9 cellular contexts compared by ENCODE assay signal in the genomic region with DNA sequence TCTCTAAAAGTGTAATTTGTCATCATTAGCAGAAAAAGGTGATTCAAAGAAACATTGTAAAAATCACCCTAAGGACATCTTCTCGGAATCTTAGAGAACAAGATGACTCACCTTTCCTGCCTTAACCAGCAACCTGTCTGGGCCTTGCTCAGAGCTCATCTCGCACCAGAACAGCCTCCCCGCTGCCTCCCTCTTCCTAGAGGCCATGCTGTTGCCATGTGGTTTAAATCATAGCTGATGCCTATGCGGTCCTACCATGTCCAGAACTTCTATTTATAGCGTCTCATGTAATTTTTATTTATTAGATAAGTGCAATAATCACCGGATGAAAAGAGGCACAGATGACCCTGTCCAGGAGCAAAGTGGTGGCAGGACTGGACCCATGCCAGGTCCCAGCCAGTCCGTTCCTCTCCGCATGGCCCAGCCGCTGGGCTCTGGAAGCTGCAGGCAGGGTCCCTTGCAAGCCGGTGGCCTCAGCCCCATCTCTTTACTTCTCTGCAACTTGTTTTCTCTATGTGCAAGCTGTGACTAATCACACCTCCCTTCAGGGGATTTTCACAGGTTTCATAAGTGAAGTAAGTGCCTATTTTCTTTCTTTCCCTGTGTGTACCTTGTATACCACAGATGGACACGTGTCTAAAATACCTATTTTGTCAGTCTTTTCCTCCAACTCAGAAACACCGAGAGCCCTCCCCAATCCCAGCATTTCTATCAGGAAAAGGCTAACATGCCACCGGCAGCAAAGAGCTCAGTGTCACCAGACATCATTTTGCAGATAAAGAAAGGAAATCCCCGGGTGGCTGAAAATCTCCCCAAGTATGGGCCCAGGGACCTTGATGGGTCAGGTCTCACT. TPM values are rescaled to one million over a fixed set of nuclear protein-coding genes. Genes with fewer than 3 reads are reported as not detected.
DNase-seq lines count a peak whose midpoint lies in the region; ATAC-seq and TF ChIP-seq lines count a peak whose summit lies in the region.
"Had no signal": no experiment of that assay in that cellular context is flagged by ENCODE, and none has a peak within 500 bp of the region (broad histone marks: within the 10 kb centered on the region; RNA-seq: fewer than 3 reads in every experiment).

No MANE protein-coding gene starts in this region.

- no peaks in the 10 kb centered on the region for H3K27me3 ChIP-seq in esophagus muscularis mucosa

- peak; percentile 83 for DNase-seq in activated CD8-positive, alpha-beta memory T cell treated with anti-CD3 and anti-CD28 coated beads for 24 hours
- DNase-seq in left lobe of liver (ENCODE audit: low spot score), result peak; percentile 46
- no peak for DNase-seq in Kasumi-1 (lab: John Stamatoyannopoulos, UW)
- no peak for DNase-seq in NCI-H524 treated with DMSO at 0.1 percent for 48 hours (lab: John Stamatoyannopoulos, UW)
- no peak for DNase-seq in esophagus muscularis mucosa (ENCODE audit: extremely low spot score)
- DNase-seq in endothelial cell (ENCODE audit: low spot score), result no peak
- DNase-seq: left cardiac atrium had no signal

- no peaks in the 10 kb centered on the region for H3K36me3 Mint-ChIP-seq in endothelial cell (ENCODE audit: low read depth, unreplicated experiment)

- no peaks in the 10 kb centered on the region for H3K36me3 ChIP-seq in esophagus muscularis mucosa

- no peak overlapping the region for H3K27ac Mint-ChIP-seq in endothelial cell (ENCODE audit: unreplicated experiment)

- H3K9me3 ChIP-seq in esophagus muscularis mucosa, result no peaks in the 10 kb centered on the region

- intact Hi-C loops in esophagus muscularis mucosa (cut with DNase I), result no loop called here

- no peak for TF ChIP-seq EP300 in esophagus muscularis mucosa (IDR thresholded peaks at IDR 0.05)

- H3K4me3 Mint-ChIP-seq in endothelial cell (ENCODE audit: unreplicated experiment), result no peak overlapping the region

- no peak overlapping the region for H3K4me3 ChIP-seq in esophagus muscularis mucosa

- no peak for TF ChIP-seq CTCF in esophagus muscularis mucosa (IDR thresholded peaks at IDR 0.05)
- TF ChIP-seq CTCF in endothelial cell (IDR thresholded peaks at IDR 0.05; ENCODE audit: unreplicated experiment), result no peak

- peaks cover 5 to 19% (median 13%) of the 10 kb centered on the region in 4 donors for H3K4me1 ChIP-seq in esophagus muscularis mucosa

- H3K27ac ChIP-seq in esophagus muscularis mucosa (replicated peaks in 1 of 4), result no peak overlapping the region

- H3K27me3 Mint-ChIP-seq in endothelial cell (ENCODE audit: unreplicated experiment), result peaks cover 1% of the 10 kb centered on the region

- no peaks in the 10 kb centered on the region for H3K9me3 Mint-ChIP-seq in endothelial cell (ENCODE audit: unreplicated experiment)

- 81% methylated on average over 14 of the region's 14 CpGs for WGBS in esophagus muscularis mucosa

- H3K4me1 Mint-ChIP-seq in endothelial cell (ENCODE audit: unreplicated experiment), result peaks cover 5% of the 10 kb centered on the region

- TF ChIP-seq POLR2A in esophagus muscularis mucosa (IDR thresholded peaks at IDR 0.05; ENCODE audit: low read depth), result no peak

- ATAC-seq in GM19351 (IDR thresholded peaks at IDR 0.05; ENCODE audit: unreplicated experiment) (peak; percentile 74), HG03135 (IDR thresholded peaks at IDR 0.05; ENCODE audit: unreplicated experiment) (peak; percentile 74), left lobe of liver (no peak)

RNA-seq across cellular contexts. Expression of gene KLF6, which starts 27.1 kb away (rescaled TPM):
- 27.3 TPM for total RNA-seq in left lobe of liver
- total RNA-seq in esophagus muscularis mucosa, result 100 to 1,000 TPM; 114 to 145 (median 123) TPM
- 328 TPM for total RNA-seq in endothelial cell (ENCODE audit: unreplicated experiment)

Comparison
In these comparisons a context has a peak if more than half of its experiments do, and no peak if none do; other contexts are left out.
1. DNase-seq: peak in activated CD8-positive, alpha-beta memory T cell treated with anti-CD3 and anti-CD28 coated beads for 24 hours (single experiment) and left lobe of liver (single experiment); none in Kasumi-1 (0 of 2), NCI-H524 treated with DMSO at 0.1 percent for 48 hours (single experiment), esophagus muscularis mucosa (single experiment) and endothelial cell (single experiment).